Comparison of ENCODE assay signal across 1 cellular context in the genomic region with DNA sequence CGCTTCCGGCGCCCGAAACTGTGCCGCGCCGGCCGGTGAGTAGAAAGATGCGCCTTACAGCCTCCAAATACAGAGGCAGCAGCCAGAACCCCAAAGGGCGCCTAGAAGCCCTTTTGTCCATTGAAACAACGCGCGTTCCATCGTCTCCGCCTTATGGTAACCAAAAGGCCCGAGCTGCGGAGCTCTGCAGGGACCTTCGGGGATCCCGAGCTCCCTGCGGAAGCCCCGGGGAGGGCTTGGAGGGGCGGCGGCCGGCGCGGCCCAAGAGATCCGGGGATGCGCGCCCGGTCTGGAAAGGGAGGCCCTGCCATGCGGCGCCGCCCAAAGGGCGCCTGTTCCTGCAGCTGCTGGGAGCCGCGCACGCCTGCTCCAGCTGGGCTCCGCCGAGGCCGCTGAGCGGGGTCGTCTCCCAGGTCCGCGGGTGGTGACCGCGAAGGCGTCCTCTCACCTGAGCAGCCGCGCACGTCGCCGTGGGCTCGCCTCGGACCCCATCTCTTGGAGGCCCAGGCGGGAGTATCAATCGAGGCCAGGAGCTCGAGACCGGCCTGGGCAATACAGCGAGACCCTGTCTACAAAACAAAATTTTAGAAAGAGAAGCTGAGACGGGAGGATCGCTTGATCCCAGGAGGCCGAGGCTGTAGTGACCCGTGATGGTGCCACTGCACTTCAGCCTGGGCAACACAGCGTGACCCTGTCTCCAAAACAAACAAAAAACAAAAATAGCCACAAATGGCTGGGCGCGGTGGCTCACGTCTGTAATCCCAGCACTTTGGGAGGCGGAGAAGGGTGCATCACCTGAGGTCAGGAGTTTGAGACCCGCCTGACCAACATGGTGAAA.
A peak's percentile ranks its signal among the peaks of the same experiment; 100 is the strongest.
TF ChIP-seq lines count a peak whose summit lies in the region.

No MANE protein-coding gene starts in this region.

TF ChIP-seq in A549, 52 proteins besides CTCF, POLR2A, EP300 and RAD21 (continued from another document):
- TF ChIP-seq, protein P1, sequence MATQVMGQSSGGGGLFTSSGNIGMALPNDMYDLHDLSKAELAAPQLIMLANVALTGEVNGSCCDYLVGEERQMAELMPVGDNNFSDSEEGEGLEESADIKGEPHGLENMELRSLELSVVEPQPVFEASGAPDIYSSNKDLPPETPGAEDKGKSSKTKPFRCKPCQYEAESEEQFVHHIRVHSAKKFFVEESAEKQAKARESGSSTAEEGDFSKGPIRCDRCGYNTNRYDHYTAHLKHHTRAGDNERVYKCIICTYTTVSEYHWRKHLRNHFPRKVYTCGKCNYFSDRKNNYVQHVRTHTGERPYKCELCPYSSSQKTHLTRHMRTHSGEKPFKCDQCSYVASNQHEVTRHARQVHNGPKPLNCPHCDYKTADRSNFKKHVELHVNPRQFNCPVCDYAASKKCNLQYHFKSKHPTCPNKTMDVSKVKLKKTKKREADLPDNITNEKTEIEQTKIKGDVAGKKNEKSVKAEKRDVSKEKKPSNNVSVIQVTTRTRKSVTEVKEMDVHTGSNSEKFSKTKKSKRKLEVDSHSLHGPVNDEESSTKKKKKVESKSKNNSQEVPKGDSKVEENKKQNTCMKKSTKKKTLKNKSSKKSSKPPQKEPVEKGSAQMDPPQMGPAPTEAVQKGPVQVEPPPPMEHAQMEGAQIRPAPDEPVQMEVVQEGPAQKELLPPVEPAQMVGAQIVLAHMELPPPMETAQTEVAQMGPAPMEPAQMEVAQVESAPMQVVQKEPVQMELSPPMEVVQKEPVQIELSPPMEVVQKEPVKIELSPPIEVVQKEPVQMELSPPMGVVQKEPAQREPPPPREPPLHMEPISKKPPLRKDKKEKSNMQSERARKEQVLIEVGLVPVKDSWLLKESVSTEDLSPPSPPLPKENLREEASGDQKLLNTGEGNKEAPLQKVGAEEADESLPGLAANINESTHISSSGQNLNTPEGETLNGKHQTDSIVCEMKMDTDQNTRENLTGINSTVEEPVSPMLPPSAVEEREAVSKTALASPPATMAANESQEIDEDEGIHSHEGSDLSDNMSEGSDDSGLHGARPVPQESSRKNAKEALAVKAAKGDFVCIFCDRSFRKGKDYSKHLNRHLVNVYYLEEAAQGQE (IDR thresholded peaks at IDR 0.05), result no peak
- TF ChIP-seq, protein P2, sequence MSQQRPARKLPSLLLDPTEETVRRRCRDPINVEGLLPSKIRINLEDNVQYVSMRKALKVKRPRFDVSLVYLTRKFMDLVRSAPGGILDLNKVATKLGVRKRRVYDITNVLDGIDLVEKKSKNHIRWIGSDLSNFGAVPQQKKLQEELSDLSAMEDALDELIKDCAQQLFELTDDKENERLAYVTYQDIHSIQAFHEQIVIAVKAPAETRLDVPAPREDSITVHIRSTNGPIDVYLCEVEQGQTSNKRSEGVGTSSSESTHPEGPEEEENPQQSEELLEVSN (IDR thresholded peaks at IDR 0.05; ENCODE audit: borderline replicate concordance, low read depth), result peak; percentile 62; the same call in 1 of the 2 replicates
- TF ChIP-seq CHD4 (IDR thresholded peaks at IDR 0.05; ENCODE audit: borderline replicate concordance) (peak; percentile 77), RNF2 (IDR thresholded peaks at IDR 0.05; ENCODE audit: borderline replicate concordance, low read depth) (peak; percentile 84; the same call in 1 of the 2 replicates), KDM1A (IDR thresholded peaks at IDR 0.05; ENCODE audit: low read depth) (peak; percentile 73), JUN (IDR thresholded peaks at IDR 0.05) (peak in 1 of 2 experiments; percentile 4; a peak in 2 of 5 replicates), NR3C1 (IDR thresholded peaks at IDR 0.05) (no peak), PHF8 (IDR thresholded peaks at IDR 0.05; ENCODE audit: borderline replicate concordance, low read depth) (peak; percentile 71; the same call in 1 of the 2 replicates)
